Comparison of ENCODE assay signal across 8 cellular contexts in the genomic region with DNA sequence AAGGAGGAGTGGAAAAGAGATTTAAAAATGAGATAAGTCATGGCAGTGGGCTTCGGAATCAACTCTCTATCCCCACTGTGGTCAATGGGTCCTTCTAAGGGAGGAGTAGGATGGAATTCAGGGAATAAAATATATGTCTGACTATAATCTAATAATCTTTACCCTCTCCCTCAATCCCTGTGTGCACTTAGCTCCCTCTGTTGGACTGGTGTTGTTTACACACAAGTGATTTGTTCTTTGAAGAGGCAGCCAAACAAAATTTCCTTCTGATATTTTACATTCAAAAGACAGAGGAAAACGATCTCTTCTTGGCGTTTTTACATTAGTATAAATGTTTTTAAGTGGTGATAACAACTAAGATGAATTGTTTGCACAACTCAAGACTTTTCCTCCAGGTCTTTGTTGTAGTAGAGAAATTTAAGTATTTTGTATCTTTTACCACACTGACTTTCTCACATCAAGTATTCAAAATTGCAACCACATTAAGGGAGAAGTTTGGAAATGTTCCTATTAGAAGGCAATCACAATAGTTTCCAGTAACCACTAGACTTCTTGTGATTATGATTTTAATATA.
DNase-seq lines count a peak whose midpoint lies in the region; ATAC-seq and TF ChIP-seq lines count a peak whose summit lies in the region.

No MANE protein-coding gene starts in this region.

- CTCF ChIA-PET in SK-N-SH (lab: Yijun Ruan, JAX), result interaction anchor here (0.7 to 1.9 kb wide), 6 partner anchors 9 to 480 kb away, joined by 3 to 18 read pairs (median 4); no protein-coding TSS in a partner anchor

- no peaks in the 10 kb centered on the region for H3K36me3 ChIP-seq in SK-N-SH (replicated peaks in 1 of 2; ENCODE audit: control insufficient read depth in 1 of 2, insufficient read depth in 2 of 2, low read length in 1 of 2)

- H3K9me3 ChIP-seq in SK-N-SH, result no peaks in the 10 kb centered on the region

- no peaks in the 10 kb centered on the region for H3F3A ChIP-seq in SK-N-SH (replicated peaks; ENCODE audit: insufficient read depth)

- no peak overlapping the region for H3K27ac ChIP-seq in SK-N-SH (ENCODE audit: low read depth in 2 of 2, low read length in 1 of 2)
- H3K27ac ChIP-seq in caudate nucleus (ENCODE audit: low read depth, low read length), result no peak overlapping the region

- no peak overlapping the region for H2AFZ ChIP-seq in SK-N-SH (ENCODE audit: low read depth)

- H3K9ac ChIP-seq in SK-N-SH, result no peak overlapping the region

- H3K4me2 ChIP-seq in SK-N-SH, result no peak overlapping the region

- H3K79me2 ChIP-seq in SK-N-SH (ENCODE audit: insufficient read depth), result no peaks in the 10 kb centered on the region

- TF ChIP-seq RAD21 in SK-N-SH (IDR thresholded peaks at IDR 0.05; ENCODE audit: low read length), result peak; percentile 70

- peak; percentile 53 to 58 for DNase-seq in AML-193 (lab: John Stamatoyannopoulos, UW)
- DNase-seq in HFF-Myc (ENCODE audit: extremely low read depth, low read depth), result peak; percentile 10
- peak; percentile 7 for DNase-seq in SK-N-SH
- peak; percentile 19 for DNase-seq in iPS-NIHi11 (ENCODE audit: low spot score)
- DNase-seq in caudate nucleus (lab: John Stamatoyannopoulos, UW), result no peak
- no peak for DNase-seq in T-helper 9 cell

- TF ChIP-seq CTCF in HFF-Myc (IDR thresholded peaks at IDR 0.05; ENCODE audit: low read depth, low read length, missing control alignments) (peak; percentile 36), SK-N-SH (IDR thresholded peaks at IDR 0.05) (peak; percentile 48)

- H3K27me3 ChIP-seq in SK-N-SH (ENCODE audit: insufficient read depth), result no peaks in the 10 kb centered on the region

- 0 out of 4 replicates have a peak, but pooled peaks cover 0 to 4% of the 10 kb centered on the region in 2 experiments for H3K4me1 ChIP-seq in SK-N-SH (ENCODE audit: control insufficient read depth in 1 of 2, insufficient read depth in 2 of 2, low read depth in 1 of 2, low read length in 1 of 2)

- ATAC-seq in GM18858 (IDR thresholded peaks at IDR 0.05; ENCODE audit: unreplicated experiment) (no peak), GM21576 (IDR thresholded peaks at IDR 0.05; ENCODE audit: unreplicated experiment) (no peak)

- H4K20me1 ChIP-seq in SK-N-SH (ENCODE audit: insufficient read depth), result no peaks in the 10 kb centered on the region

- H3K9me2 ChIP-seq in SK-N-SH, result no peaks in the 10 kb centered on the region

- POLR2A ChIA-PET in SK-N-SH (lab: Yijun Ruan, JAX), result no interaction called here

- H3K4me3 ChIP-seq in HFF-Myc (replicated peaks; ENCODE audit: low read depth, low read length), result no peak overlapping the region
- H3K4me3 ChIP-seq in SK-N-SH (ENCODE audit: low read depth in 2 of 2, low read length in 1 of 2), result no peak overlapping the region; a peak in 1 of 4 replicates

- TF ChIP-seq EP300 in SK-N-SH (IDR thresholded peaks at IDR 0.05; ENCODE audit: borderline replicate concordance in 1 of 2, low read depth in 1 of 2, low read length in 1 of 2), result no peak

- WGBS in SK-N-SH (ENCODE audit: low lambda C conversion rate), result 14% methylated on average over 3 of the region's 3 CpGs

TF ChIP-seq in SK-N-SH, 30 proteins besides CTCF, POLR2A, EP300 and RAD21:
- no peak for TF ChIP-seq NFIC (IDR thresholded peaks at IDR 0.05; ENCODE audit: borderline replicate concordance)
- peak; percentile 49; the same call in 1 of the 2 replicates for TF ChIP-seq SMC3 (IDR thresholded peaks at IDR 0.05; ENCODE audit: low read depth, low read length)
- no peak for TF ChIP-seq GABPA (IDR thresholded peaks at IDR 0.05; ENCODE audit: low read depth)
TF ChIP-seq in SK-N-SH: peak in this region for 1.

Comparison
In these comparisons a context has a peak if more than half of its experiments do, and no peak if none do; other contexts are left out.
1. DNase-seq: peak in AML-193 (2 of 2), HFF-Myc (single experiment), SK-N-SH (single experiment) and iPS-NIHi11 (single experiment); none in caudate nucleus (0 of 61) and T-helper 9 cell (single experiment).